ENCODE assay signal across 2 cellular contexts in genomic region chr7:114919587-114919986, GRCh38.
TF ChIP-seq lines count a peak whose summit lies in the region.

No MANE protein-coding gene starts in this region.

TF ChIP-seq in IMR-90, 13 proteins besides CTCF, POLR2A, EP300 and RAD21:
- TF ChIP-seq MAZ (IDR thresholded peaks at IDR 0.05; ENCODE audit: borderline replicate concordance, low read depth, low read length), result no peak
- TF ChIP-seq SMC3 (IDR thresholded peaks at IDR 0.05; ENCODE audit: low read depth, low read length), result no peak
- no peak for TF ChIP-seq FOS (IDR thresholded peaks at IDR 0.05; ENCODE audit: low read depth, low read length)
- TF ChIP-seq RCOR1 (IDR thresholded peaks at IDR 0.05; ENCODE audit: insufficient replicate concordance, low read length), result no peak
- no peak for TF ChIP-seq NFE2L2 (IDR thresholded peaks at IDR 0.05; ENCODE audit: low read depth, low read length)
- TF ChIP-seq MAFK (IDR thresholded peaks at IDR 0.05; ENCODE audit: low read depth, low read length), result no peak
- TF ChIP-seq MXI1 (IDR thresholded peaks at IDR 0.05; ENCODE audit: borderline replicate concordance, low read depth, low read length), result no peak
- TF ChIP-seq, protein P1, sequence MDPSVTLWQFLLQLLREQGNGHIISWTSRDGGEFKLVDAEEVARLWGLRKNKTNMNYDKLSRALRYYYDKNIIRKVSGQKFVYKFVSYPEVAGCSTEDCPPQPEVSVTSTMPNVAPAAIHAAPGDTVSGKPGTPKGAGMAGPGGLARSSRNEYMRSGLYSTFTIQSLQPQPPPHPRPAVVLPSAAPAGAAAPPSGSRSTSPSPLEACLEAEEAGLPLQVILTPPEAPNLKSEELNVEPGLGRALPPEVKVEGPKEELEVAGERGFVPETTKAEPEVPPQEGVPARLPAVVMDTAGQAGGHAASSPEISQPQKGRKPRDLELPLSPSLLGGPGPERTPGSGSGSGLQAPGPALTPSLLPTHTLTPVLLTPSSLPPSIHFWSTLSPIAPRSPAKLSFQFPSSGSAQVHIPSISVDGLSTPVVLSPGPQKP (IDR thresholded peaks at IDR 0.05; ENCODE audit: borderline replicate concordance, low read depth, low read length), result no peak
- TF ChIP-seq USF2 (IDR thresholded peaks at IDR 0.05; ENCODE audit: low read depth, low read length), result no peak
- no peak for TF ChIP-seq CHD1 (IDR thresholded peaks at IDR 0.05; ENCODE audit: low read depth, low read length)
- TF ChIP-seq CEBPB (IDR thresholded peaks at IDR 0.05; ENCODE audit: low read depth, low read length), result no peak
- no peak for TF ChIP-seq BHLHE40 (IDR thresholded peaks at IDR 0.05; ENCODE audit: low read depth, low read length)
- TF ChIP-seq RFX5 (IDR thresholded peaks at IDR 0.05; ENCODE audit: low read depth, low read length), result no peak
TF ChIP-seq in IMR-90: peak in this region for 0.

TF ChIP-seq in SK-N-SH treated with all-trans-retinoic acid at 6 μM for 48 hours, 23 proteins besides CTCF, POLR2A, EP300 and RAD21:
- TF ChIP-seq PATZ1 (CRISPR knock-in tag; IDR thresholded peaks at IDR 0.05; ENCODE audit: borderline replicate concordance), result no peak
- TF ChIP-seq, protein P2, sequence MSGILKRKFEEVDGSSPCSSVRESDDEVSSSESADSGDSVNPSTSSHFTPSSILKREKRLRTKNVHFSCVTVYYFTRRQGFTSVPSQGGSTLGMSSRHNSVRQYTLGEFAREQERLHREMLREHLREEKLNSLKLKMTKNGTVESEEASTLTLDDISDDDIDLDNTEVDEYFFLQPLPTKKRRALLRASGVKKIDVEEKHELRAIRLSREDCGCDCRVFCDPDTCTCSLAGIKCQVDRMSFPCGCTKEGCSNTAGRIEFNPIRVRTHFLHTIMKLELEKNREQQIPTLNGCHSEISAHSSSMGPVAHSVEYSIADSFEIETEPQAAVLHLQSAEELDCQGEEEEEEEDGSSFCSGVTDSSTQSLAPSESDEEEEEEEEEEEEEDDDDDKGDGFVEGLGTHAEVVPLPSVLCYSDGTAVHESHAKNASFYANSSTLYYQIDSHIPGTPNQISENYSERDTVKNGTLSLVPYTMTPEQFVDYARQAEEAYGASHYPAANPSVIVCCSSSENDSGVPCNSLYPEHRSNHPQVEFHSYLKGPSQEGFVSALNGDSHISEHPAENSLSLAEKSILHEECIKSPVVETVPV (CRISPR knock-in tag; IDR thresholded peaks at IDR 0.05), result no peak
- no peak for TF ChIP-seq GLIS3 (CRISPR knock-in tag; IDR thresholded peaks at IDR 0.05)
- TF ChIP-seq TOX (CRISPR knock-in tag; IDR thresholded peaks at IDR 0.05; ENCODE audit: borderline replicate concordance), result no peak
- TF ChIP-seq SNAI2 (CRISPR knock-in tag; IDR thresholded peaks at IDR 0.05), result no peak
- TF ChIP-seq ZNF8 (CRISPR knock-in tag; IDR thresholded peaks at IDR 0.05), result no peak
- no peak for TF ChIP-seq PPARA (CRISPR knock-in tag; IDR thresholded peaks at IDR 0.05; ENCODE audit: borderline replicate concordance)
TF ChIP-seq in SK-N-SH treated with all-trans-retinoic acid at 6 μM for 48 hours: peak in this region for 0.
